1 cellular context compared by ENCODE assay signal in the genomic region with DNA sequence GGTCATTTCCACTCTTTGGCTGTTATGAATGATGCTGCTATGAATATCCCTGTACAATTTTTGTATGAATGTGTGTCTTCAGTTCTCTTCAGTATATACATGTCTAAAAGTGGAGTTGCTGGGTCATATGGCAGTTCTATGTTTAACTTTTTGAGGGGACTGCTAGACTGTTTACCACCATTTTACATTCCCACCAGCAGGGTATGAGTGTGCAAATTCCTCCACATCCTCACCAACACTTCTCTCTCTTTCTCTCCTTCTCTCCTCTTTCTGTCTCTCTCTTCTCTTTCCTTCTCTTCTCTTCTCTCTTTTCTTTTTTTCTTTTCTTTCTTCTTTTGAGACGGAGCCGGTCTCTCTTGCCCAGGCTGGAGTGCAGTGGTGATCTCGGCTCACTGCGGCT.
A peak's percentile ranks its signal among the peaks of the same experiment; 100 is the strongest.
TF ChIP-seq lines count a peak whose summit lies in the region.

No MANE protein-coding gene starts in this region.

TF ChIP-seq in HepG2, 621 proteins besides CTCF, POLR2A, EP300 and RAD21 (continued from another document):
- TF ChIP-seq, protein P1, sequence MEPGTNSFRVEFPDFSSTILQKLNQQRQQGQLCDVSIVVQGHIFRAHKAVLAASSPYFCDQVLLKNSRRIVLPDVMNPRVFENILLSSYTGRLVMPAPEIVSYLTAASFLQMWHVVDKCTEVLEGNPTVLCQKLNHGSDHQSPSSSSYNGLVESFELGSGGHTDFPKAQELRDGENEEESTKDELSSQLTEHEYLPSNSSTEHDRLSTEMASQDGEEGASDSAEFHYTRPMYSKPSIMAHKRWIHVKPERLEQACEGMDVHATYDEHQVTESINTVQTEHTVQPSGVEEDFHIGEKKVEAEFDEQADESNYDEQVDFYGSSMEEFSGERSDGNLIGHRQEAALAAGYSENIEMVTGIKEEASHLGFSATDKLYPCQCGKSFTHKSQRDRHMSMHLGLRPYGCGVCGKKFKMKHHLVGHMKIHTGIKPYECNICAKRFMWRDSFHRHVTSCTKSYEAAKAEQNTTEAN (CRISPR knock-in tag; conservative IDR thresholded peaks at IDR 0.05): peak; percentile 97
- TF ChIP-seq NFE2 (CRISPR knock-in tag; IDR thresholded peaks at IDR 0.05): peak; percentile 62; the same call in 1 of the 2 replicates
- peak; percentile 91 for TF ChIP-seq TEAD3 (CRISPR knock-in tag; optimal IDR thresholded peaks at IDR 0.05; ENCODE audit: borderline replicate concordance)
